Comparison of ENCODE assay signal across 8 cellular contexts in genomic region chr10:43202224-43202656, GRCh38.
DNase-seq lines count a peak whose midpoint lies in the region; ATAC-seq and TF ChIP-seq lines count a peak whose summit lies in the region.

No MANE protein-coding gene starts in this region.

- H3K9ac ChIP-seq in mucosa of rectum (ENCODE audit: low read depth in 1 of 2, low read length in 2 of 2) = peak overlapping the region in 1 of 2 donors; percentile 29

- no peaks in the 10 kb centered on the region for H3K36me3 ChIP-seq in effector memory CD4-positive, alpha-beta T cell (ENCODE audit: control insufficient read depth, insufficient read depth, low read length)
- no peaks in the 10 kb centered on the region for H3K36me3 ChIP-seq in mucosa of rectum (ENCODE audit: control insufficient read depth in 2 of 2, insufficient read depth in 2 of 2, low read length in 2 of 2)

- H3K9me3 ChIP-seq in effector memory CD4-positive, alpha-beta T cell (ENCODE audit: control insufficient read depth, low read length) = no peaks in the 10 kb centered on the region
- no peaks in the 10 kb centered on the region for H3K9me3 ChIP-seq in mucosa of rectum (ENCODE audit: control insufficient read depth in 2 of 2, low read length in 2 of 2)

- intact Hi-C loops in Right ventricle myocardium superior (cut with DNase I) = no loop called here
- intact Hi-C loops in Right ventricle myocardium inferior (cut with DNase I) = no loop called here

- ATAC-seq in Right ventricle myocardium superior (ENCODE audit: poor library complexity) (peak; percentile 58), Right ventricle myocardium inferior (no peak), HG03196 (IDR thresholded peaks at IDR 0.05; ENCODE audit: unreplicated experiment) (peak; percentile 45)

- peak; percentile 66 for DNase-seq in Right ventricle myocardium superior
- no peak for DNase-seq in Right ventricle myocardium inferior (ENCODE audit: missing footprints)
- no peak for DNase-seq in effector memory CD4-positive, alpha-beta T cell
- peak in 5 of 6 experiments; percentile 9 to 53 (median 26) for DNase-seq in stimulated activated naive CD4-positive, alpha-beta T cell (lab: John Stamatoyannopoulos, UW)
- DNase-seq in NCI-H2107 (lab: John Stamatoyannopoulos, UW) = no peak

- no peak overlapping the region for H3K27ac ChIP-seq in effector memory CD4-positive, alpha-beta T cell (ENCODE audit: insufficient read depth, low read length, poor library complexity, severe bottlenecking)
- H3K27ac ChIP-seq in mucosa of rectum (ENCODE audit: low read depth in 2 of 2, low read length in 2 of 2) = no peak overlapping the region

- no peaks in the 10 kb centered on the region for H3K27me3 ChIP-seq in effector memory CD4-positive, alpha-beta T cell (replicated peaks; ENCODE audit: control insufficient read depth, insufficient read depth, low read length, poor library complexity, severe bottlenecking)
- no peaks in the 10 kb centered on the region for H3K27me3 ChIP-seq in mucosa of rectum (ENCODE audit: control insufficient read depth in 2 of 2, insufficient read depth in 2 of 2, low read length in 2 of 2)

- peaks cover 4% of the 10 kb centered on the region for H3K4me1 ChIP-seq in effector memory CD4-positive, alpha-beta T cell (ENCODE audit: control insufficient read depth, insufficient read depth, low read length, poor library complexity, severe bottlenecking)
- peaks cover 0 to 2% of the 10 kb centered on the region in 2 donors for H3K4me1 ChIP-seq in mucosa of rectum (ENCODE audit: control insufficient read depth in 2 of 2, insufficient read depth in 2 of 2, low read length in 2 of 2)

- peak overlapping the region; percentile 52 for H3K4me3 ChIP-seq in WI38 (ENCODE audit: low read depth, low read length)
- peak overlapping the region; percentile 55 for H3K4me3 ChIP-seq in effector memory CD4-positive, alpha-beta T cell (ENCODE audit: insufficient read depth, low read depth, low read length, poor library complexity, severe bottlenecking)
- H3K4me3 ChIP-seq in mucosa of rectum (ENCODE audit: low read length in 2 of 2) = peak overlapping the region; percentile 33 to 63

- TF ChIP-seq CTCF in WI38 (IDR thresholded peaks at IDR 0.05; ENCODE audit: low read depth, low read length) = peak; percentile 55; the same call in 1 of the 2 replicates

Comparison
In these comparisons a context has a peak if more than half of its experiments do, and no peak if none do; other contexts are left out.
1. DNase-seq: peak in Right ventricle myocardium superior (single experiment) and stimulated activated naive CD4-positive, alpha-beta T cell (5 of 6); none in Right ventricle myocardium inferior (single experiment), effector memory CD4-positive, alpha-beta T cell (0 of 3) and NCI-H2107 (single experiment).
2. Peak in every context shown above with its lines, with median percentiles within 50 percentile points of each other: H3K4me3 ChIP-seq.